In genomic region chr3:193930247-193930646, GRCh38 we compare ENCODE assay signal across 1 cellular context.
TF ChIP-seq lines count a peak whose summit lies in the region.

No MANE protein-coding gene starts in this region.

TF ChIP-seq in K562, 482 proteins besides CTCF, POLR2A, EP300 and RAD21 (continued from another document):
- 0 out of 2 replicates have a peak, but pooled peaks have one; percentile 18 for TF ChIP-seq MGA (IDR thresholded peaks at IDR 0.05)
- no peak for TF ChIP-seq HNRNPL (IDR thresholded peaks at IDR 0.05; ENCODE audit: low read depth, low read length)
- no peak for TF ChIP-seq ZNF408 (CRISPR knock-in tag; IDR thresholded peaks at IDR 0.05; ENCODE audit: low read depth)
- TF ChIP-seq ZNF311 (CRISPR knock-in tag; IDR thresholded peaks at IDR 0.05) = 0 out of 2 replicates have a peak, but pooled peaks have one; percentile 45
- TF ChIP-seq ETS2 (tag; IDR thresholded peaks at IDR 0.05; ENCODE audit: borderline replicate concordance, poor library complexity, severe bottlenecking) = no peak
- peak in 1 of 2 experiments; percentile 46; a peak in 1 of 4 replicates for TF ChIP-seq FOXA3 (CRISPR knock-in tag; conservative IDR thresholded peaks at IDR 0.05 in 1 of 2, IDR thresholded peaks at IDR 0.05 in 1 of 2)
- no peak for TF ChIP-seq RBFOX2 (IDR thresholded peaks at IDR 0.05; ENCODE audit: low read depth, low read length)
- TF ChIP-seq MLX (CRISPR knock-in tag; conservative IDR thresholded peaks at IDR 0.05) = no peak
- TF ChIP-seq ZNF785 (CRISPR knock-in tag; IDR thresholded peaks at IDR 0.05) = no peak
- TF ChIP-seq BMI1 (IDR thresholded peaks at IDR 0.05; ENCODE audit: low read length) = no peak
- 0 out of 4 replicates have a peak, but pooled peaks of 1 of the 2 experiments have one; percentile 46 for TF ChIP-seq TEAD1 (CRISPR knock-in tag; IDR thresholded peaks at IDR 0.05)
- no peak for TF ChIP-seq HMBOX1 (IDR thresholded peaks at IDR 0.05)
- no peak for TF ChIP-seq NFIC (IDR thresholded peaks at IDR 0.05)
- TF ChIP-seq, protein P1, sequence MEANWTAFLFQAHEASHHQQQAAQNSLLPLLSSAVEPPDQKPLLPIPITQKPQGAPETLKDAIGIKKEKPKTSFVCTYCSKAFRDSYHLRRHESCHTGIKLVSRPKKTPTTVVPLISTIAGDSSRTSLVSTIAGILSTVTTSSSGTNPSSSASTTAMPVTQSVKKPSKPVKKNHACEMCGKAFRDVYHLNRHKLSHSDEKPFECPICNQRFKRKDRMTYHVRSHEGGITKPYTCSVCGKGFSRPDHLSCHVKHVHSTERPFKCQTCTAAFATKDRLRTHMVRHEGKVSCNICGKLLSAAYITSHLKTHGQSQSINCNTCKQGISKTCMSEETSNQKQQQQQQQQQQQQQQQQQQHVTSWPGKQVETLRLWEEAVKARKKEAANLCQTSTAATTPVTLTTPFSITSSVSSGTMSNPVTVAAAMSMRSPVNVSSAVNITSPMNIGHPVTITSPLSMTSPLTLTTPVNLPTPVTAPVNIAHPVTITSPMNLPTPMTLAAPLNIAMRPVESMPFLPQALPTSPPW (CRISPR knock-in tag; IDR thresholded peaks at IDR 0.05) = no peak
